In the genomic region with DNA sequence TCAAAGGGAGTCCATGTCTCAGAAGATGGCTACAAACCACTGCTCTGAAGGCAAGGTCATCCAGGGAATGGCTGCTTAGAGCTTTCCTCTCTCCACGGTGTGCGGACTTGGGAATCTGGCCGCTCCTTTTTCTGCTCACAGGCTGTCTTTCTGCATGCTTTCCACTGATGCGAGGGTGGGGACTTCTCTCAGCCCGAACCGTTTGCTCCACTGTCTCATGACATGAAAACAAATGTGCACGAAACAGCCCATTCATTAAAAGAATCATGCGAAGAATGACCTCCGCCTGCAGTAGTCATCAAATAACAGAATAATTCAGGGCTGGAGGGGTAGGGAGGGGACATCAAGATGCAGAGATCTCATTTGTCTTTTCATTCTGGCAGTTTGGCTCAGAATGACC, we compare ENCODE assay signal across 34 cellular contexts. TPM values are rescaled to one million over a fixed set of nuclear protein-coding genes. Genes with fewer than 3 reads are reported as not detected.
DNase-seq lines count a peak whose midpoint lies in the region; ATAC-seq, FAIRE-seq and TF ChIP-seq lines count a peak whose summit lies in the region.
"Had no signal": no experiment of that assay in that cellular context is flagged by ENCODE, and none has a peak within 500 bp of the region (broad histone marks: within the 10 kb centered on the region; RNA-seq: fewer than 3 reads in every experiment).

No MANE protein-coding gene starts in this region.

- peaks cover 5% of the 10 kb centered on the region for H3K27me3 ChIP-seq in astrocyte (ENCODE audit: insufficient read depth, low read length)
- H3K27me3 ChIP-seq: adrenal gland; BLaER1 treated with 17β-estradiol and CSF1 and Interleukin-3, amounts not matched to agents 10 nM and 100 nM; body of pancreas; gastrocnemius medialis; MG63; thyroid gland; vagina had no signal

- H3K4me3 ChIP-seq in astrocyte (ENCODE audit: insufficient read depth, low read depth, low read length) = no peak overlapping the region
- H3K4me3 ChIP-seq: adrenal gland; BLaER1 treated with 17β-estradiol and CSF1 and Interleukin-3, amounts not matched to agents 10 nM and 100 nM; body of pancreas; gastrocnemius medialis; lung; MG63; thyroid gland; vagina had no signal

- H3K4me1 Mint-ChIP-seq in astrocyte (ENCODE audit: low read depth, unreplicated experiment) = no peaks in the 10 kb centered on the region
- H3K4me1 Mint-ChIP-seq in activated CD4-positive, alpha-beta T cell treated with anti-CD3 and anti-CD28 coated beads for 36 hours = peaks cover 2% of the 10 kb centered on the region
- H3K4me1 Mint-ChIP-seq: activated CD4-positive, alpha-beta memory T cell treated with anti-CD3 and anti-CD28 coated beads, Interleukin-2, amount 10 ng/mL, durations not matched to agents 7 days and 5 days; stimulated activated naive CD8-positive, alpha-beta T cell treated with anti-CD3 and anti-CD28 coated beads, Interleukin-15, amount 100 ng/mL, for 72 hours had no signal

- no peaks in the 10 kb centered on the region for H3K79me2 ChIP-seq in astrocyte (ENCODE audit: insufficient read depth, low read length)
- H3K79me2 ChIP-seq: parathyroid adenoma had no signal

- DNase-seq in COLO829 (ENCODE audit: low spot score) (peak; percentile 80), astrocyte (ENCODE audit: low read depth) (no peak), left kidney (ENCODE audit: low read depth, low spot score) (peak; percentile 49), sciatic nerve (ENCODE audit: low spot score) (no peak), HK-2 (ENCODE audit: unreplicated experiment) (no peak), A172 (ENCODE audit: low spot score) (no peak)
- DNase-seq in activated CD4-positive, alpha-beta T cell treated with anti-CD3 and anti-CD28 coated beads for 36 hours = no peak
- DNase-seq: activated CD4-positive, alpha-beta memory T cell treated with anti-CD3 and anti-CD28 coated beads, Interleukin-2, amount 10 ng/mL, durations not matched to agents 7 days and 5 days; activated CD4-positive, alpha-beta T cell treated with anti-CD3 and anti-CD28 coated beads for 1 hour; activated CD8-positive, alpha-beta memory T cell treated with anti-CD3 and anti-CD28 coated beads, Interleukin-2, amount 50 U/mL, for 4 hours; activated naive CD4-positive, alpha-beta T cell treated with anti-CD3 and anti-CD28 coated beads for 36 hours; adrenal gland; body of pancreas; Caco-2; endodermal cell; gastrocnemius medialis; GDM1; MG63; NCI-H1105 treated with DMSO at 0.1 percent for 48 hours; NCI-H1930; NCI-H226; right cardiac atrium; Right ventricle myocardium superior; stimulated activated naive CD8-positive, alpha-beta T cell treated with anti-CD3 and anti-CD28 coated beads, Interleukin-15, amount 100 ng/mL, for 72 hours; thyroid gland had no signal

- intact Hi-C loops in sciatic nerve (cut with DNase I) = no loop called here
- intact Hi-C loops in activated CD4-positive, alpha-beta T cell treated with anti-CD3 and anti-CD28 coated beads for 36 hours (cut with DNase I, micrococcal nuclease) = no loop called here

- no peak overlapping the region for H3K27ac ChIP-seq in astrocyte (ENCODE audit: low read depth, low read length)
- H3K27ac ChIP-seq: adrenal gland; BLaER1 treated with 17β-estradiol and CSF1 and Interleukin-3, amounts not matched to agents 10 nM and 100 nM; body of pancreas; gastrocnemius medialis; KMS-11; parathyroid adenoma; thyroid gland; vagina had no signal

- H3K36me3 ChIP-seq in astrocyte (ENCODE audit: insufficient read depth, low read length) = no peaks in the 10 kb centered on the region
- H3K36me3 ChIP-seq: adrenal gland; BLaER1 treated with 17β-estradiol and CSF1 and Interleukin-3, amounts not matched to agents 10 nM and 100 nM; gastrocnemius medialis; MG63; thyroid gland; vagina had no signal

- H3K27me3 Mint-ChIP-seq in astrocyte (ENCODE audit: low read depth, unreplicated experiment) = peaks cover 7% of the 10 kb centered on the region
- no peaks in the 10 kb centered on the region for H3K27me3 Mint-ChIP-seq in activated CD4-positive, alpha-beta T cell treated with anti-CD3 and anti-CD28 coated beads for 36 hours
- H3K27me3 Mint-ChIP-seq: dendritic cell treated with granulocyte-macrophage colony-stimulating factor and Interleukin-4, amounts not matched to agents 40 ng/mL and 50 ng/mL, for 4 days; stimulated activated naive CD8-positive, alpha-beta T cell treated with anti-CD3 and anti-CD28 coated beads, Interleukin-15, amount 100 ng/mL, for 72 hours had no signal

- H3K4me2 ChIP-seq in astrocyte (ENCODE audit: low read length) = peak overlapping the region; percentile 50
- H3K4me2 ChIP-seq: BLaER1 treated with 17β-estradiol and CSF1 and Interleukin-3, amounts not matched to agents 10 nM and 100 nM; KMS-11 had no signal

- H3K36me3 Mint-ChIP-seq in astrocyte (ENCODE audit: low read depth, unreplicated experiment) = peaks cover 6% of the 10 kb centered on the region
- no peaks in the 10 kb centered on the region for H3K36me3 Mint-ChIP-seq in activated CD4-positive, alpha-beta T cell treated with anti-CD3 and anti-CD28 coated beads for 36 hours (ENCODE audit: low read depth)

- no peaks in the 10 kb centered on the region for H3K9me3 ChIP-seq in astrocyte (ENCODE audit: insufficient read depth, low read depth, low read length)
- H3K9me3 ChIP-seq: adrenal gland, body of pancreas, Caco-2, gastrocnemius medialis, MG63, thyroid gland, vagina had no signal

- no peak for TF ChIP-seq CTCF in astrocyte (IDR thresholded peaks at IDR 0.05; ENCODE audit: insufficient read depth, low read depth, low read length)

- H3K4me3 Mint-ChIP-seq in astrocyte (ENCODE audit: unreplicated experiment) = no peak overlapping the region
- no peak overlapping the region for H3K4me3 Mint-ChIP-seq in activated CD4-positive, alpha-beta T cell treated with anti-CD3 and anti-CD28 coated beads for 36 hours
- H3K4me3 Mint-ChIP-seq: activated CD4-positive, alpha-beta memory T cell treated with anti-CD3 and anti-CD28 coated beads, Interleukin-2, amount 10 ng/mL, durations not matched to agents 7 days and 5 days; activated naive CD4-positive, alpha-beta T cell treated with anti-CD3 and anti-CD28 coated beads for 36 hours; dendritic cell treated with granulocyte-macrophage colony-stimulating factor and Interleukin-4, amounts not matched to agents 40 ng/mL and 50 ng/mL, for 4 days; endodermal cell; stimulated activated naive CD8-positive, alpha-beta T cell treated with anti-CD3 and anti-CD28 coated beads, Interleukin-15, amount 100 ng/mL, for 72 hours; T-helper 2 cell treated with Interferon-gamma antibody and Interleukin-4, amounts not matched to agents 5 μg/mL and 100 μg/mL, for 36 hours had no signal

- no peak overlapping the region for H3K27ac Mint-ChIP-seq in astrocyte (ENCODE audit: unreplicated experiment)
- no peak overlapping the region for H3K27ac Mint-ChIP-seq in activated CD4-positive, alpha-beta T cell treated with anti-CD3 and anti-CD28 coated beads for 36 hours
- H3K27ac Mint-ChIP-seq: activated CD4-positive, alpha-beta memory T cell treated with anti-CD3 and anti-CD28 coated beads, Interleukin-2, amount 10 ng/mL, durations not matched to agents 7 days and 5 days; activated naive CD4-positive, alpha-beta T cell treated with anti-CD3 and anti-CD28 coated beads for 36 hours; dendritic cell treated with granulocyte-macrophage colony-stimulating factor and Interleukin-4, amounts not matched to agents 40 ng/mL and 50 ng/mL, for 4 days; endodermal cell; stimulated activated naive CD8-positive, alpha-beta T cell treated with anti-CD3 and anti-CD28 coated beads, Interleukin-15, amount 100 ng/mL, for 72 hours; T-helper 2 cell treated with Interferon-gamma antibody and Interleukin-4, amounts not matched to agents 5 μg/mL and 100 μg/mL, for 36 hours had no signal

- ATAC-seq in sciatic nerve (peak; percentile 34), GM18909 (IDR thresholded peaks at IDR 0.05; ENCODE audit: poor library complexity, unreplicated experiment) (no peak)
- ATAC-seq in activated CD4-positive, alpha-beta T cell treated with anti-CD3 and anti-CD28 coated beads for 36 hours = no peak
- ATAC-seq: body of pancreas; esophagus mucosa; gastrocnemius medialis; right cardiac atrium; stimulated activated naive CD8-positive, alpha-beta T cell treated with anti-CD3 and anti-CD28 coated beads, Interleukin-15, amount 100 ng/mL, for 72 hours had no signal

- CTCF ChIA-PET in activated CD4-positive, alpha-beta T cell treated with anti-CD3 and anti-CD28 coated beads for 36 hours (lab: Charles Lee) = interaction anchor here (1.0 to 1.8 kb wide), 2 partner anchors 13 kb away, joined by 3 to 10 read pairs; no protein-coding TSS in a partner anchor

- peaks cover 14% of the 10 kb centered on the region for H3K9me3 Mint-ChIP-seq in astrocyte (ENCODE audit: unreplicated experiment)
- peaks cover 7% of the 10 kb centered on the region for H3K9me3 Mint-ChIP-seq in activated CD4-positive, alpha-beta T cell treated with anti-CD3 and anti-CD28 coated beads for 36 hours (ENCODE audit: low read depth)
- H3K9me3 Mint-ChIP-seq: activated CD4-positive, alpha-beta memory T cell treated with anti-CD3 and anti-CD28 coated beads, Interleukin-2, amount 10 ng/mL, durations not matched to agents 7 days and 5 days; activated naive CD4-positive, alpha-beta T cell treated with anti-CD3 and anti-CD28 coated beads for 36 hours; dendritic cell treated with granulocyte-macrophage colony-stimulating factor and Interleukin-4, amounts not matched to agents 40 ng/mL and 50 ng/mL, for 4 days; T-helper 2 cell treated with Interferon-gamma antibody and Interleukin-4, amounts not matched to agents 5 μg/mL and 100 μg/mL, for 36 hours had no signal

- no peak for FAIRE-seq in astrocyte (lab: Jason Lieb, UNC)

- POLR2A ChIA-PET in activated CD4-positive, alpha-beta T cell treated with anti-CD3 and anti-CD28 coated beads for 36 hours (lab: Charles Lee) = interaction anchor here (0.7 kb wide), 1 partner anchor 15 kb away, joined by 4 read pairs; no protein-coding TSS in a partner anchor

- no peaks in the 10 kb centered on the region for H3K4me1 ChIP-seq in astrocyte (ENCODE audit: insufficient read depth, low read length)
- H3K4me1 ChIP-seq: adrenal gland, body of pancreas, Caco-2, gastrocnemius medialis, parathyroid adenoma, thyroid gland, vagina had no signal

- H4K20me1 ChIP-seq in astrocyte (ENCODE audit: insufficient read depth, low read length) = no peaks in the 10 kb centered on the region
- H4K20me1 ChIP-seq: BLaER1 treated with 17β-estradiol and CSF1 and Interleukin-3, amounts not matched to agents 10 nM and 100 nM had no signal

- H3K9ac ChIP-seq in astrocyte (ENCODE audit: low read length) = no peak overlapping the region
- H3K9ac ChIP-seq: BLaER1 treated with 17β-estradiol and CSF1 and Interleukin-3, amounts not matched to agents 10 nM and 100 nM; KMS-11; parathyroid adenoma had no signal

- no peak overlapping the region for H2AFZ ChIP-seq in astrocyte (ENCODE audit: low read depth, low read length)
- H2AFZ ChIP-seq: parathyroid adenoma had no signal

RNA-seq across cellular contexts. Expression of gene RERE, which starts 18.8 kb away (rescaled TPM):
- total RNA-seq in astrocyte (118 and 124 TPM in 2 replicates), sciatic nerve (134 TPM)
- total RNA-seq in A172 (2014; rRNA removed; shearing (Covaris generic)) = 7.0 and 24.3 TPM in 2 replicates
- 10 to 100 TPM; 57.4 to 71.6 TPM for total RNA-seq in activated CD4-positive, alpha-beta T cell treated with anti-CD3 and anti-CD28 coated beads for 36 hours

RNA-seq across cellular contexts. Expression of gene ENO1, which starts 42.3 kb away (rescaled TPM):
- total RNA-seq in astrocyte (1,663 and 1,692 TPM in 2 replicates), sciatic nerve (371 TPM)
- 1,393 and 1,401 TPM in 2 replicates for total RNA-seq in A172 (2014; rRNA removed; shearing (Covaris generic))
- total RNA-seq in activated CD4-positive, alpha-beta T cell treated with anti-CD3 and anti-CD28 coated beads for 36 hours = 1,000 to 10,000 TPM; 2,573 to 3,583 TPM

Comparison
In these comparisons a context has a peak if more than half of its experiments do, and no peak if none do; other contexts are left out.
1. DNase-seq: peak in COLO829 (single experiment) and left kidney (single experiment); none in astrocyte (single experiment), sciatic nerve (single experiment), HK-2 (single experiment), A172 (single experiment) and activated CD4-positive, alpha-beta T cell treated with anti-CD3 and anti-CD28 coated beads for 36 hours (single experiment).